Comparison of ENCODE assay signal across 19 cellular contexts in genomic region chr7:90180649-90181048, GRCh38. TPM values are rescaled to one million over a fixed set of nuclear protein-coding genes. Genes with fewer than 3 reads are reported as not detected.
A peak's percentile ranks its signal among the peaks of the same experiment; 100 is the strongest.
DNase-seq lines count a peak whose midpoint lies in the region; TF ChIP-seq lines count a peak whose summit lies in the region.
"Had no signal": no experiment of that assay in that cellular context is flagged by ENCODE, and none has a peak within 500 bp of the region (broad histone marks: within the 10 kb centered on the region; RNA-seq: fewer than 3 reads in every experiment).

No MANE protein-coding gene starts in this region.

- H3K36me3 Mint-ChIP-seq in Calu3 (ENCODE audit: insufficient read depth, unreplicated experiment) = peaks cover 12% of the 10 kb centered on the region
- H3K36me3 Mint-ChIP-seq in HFFc6 (ENCODE audit: low read depth) = no peaks in the 10 kb centered on the region
- H3K36me3 Mint-ChIP-seq: IgD-negative memory B cell had no signal

- no peaks in the 10 kb centered on the region for H3K9me3 Mint-ChIP-seq in Calu3 (ENCODE audit: low read depth, unreplicated experiment)
- peaks cover 5% of the 10 kb centered on the region; the same call in 1 of the 2 replicates for H3K9me3 Mint-ChIP-seq in HFFc6

- H3K27ac ChIP-seq in VCaP = peak overlapping the region; percentile 84
- H3K27ac ChIP-seq: BLaER1 treated with 17β-estradiol and CSF1 and Interleukin-3, amounts not matched to agents 10 nM and 100 nM; coronary artery; heart right ventricle had no signal

- no peak overlapping the region for H3K4me3 ChIP-seq in fibroblast of pulmonary artery (replicated peaks; ENCODE audit: low read depth, low read length)
- H3K4me3 ChIP-seq: BLaER1 treated with 17β-estradiol and CSF1 and Interleukin-3, amounts not matched to agents 10 nM and 100 nM; coronary artery; HAP-1; heart right ventricle had no signal

- H3K27ac Mint-ChIP-seq in Calu3 (ENCODE audit: unreplicated experiment) (peak overlapping the region; percentile 95), HFFc6 (peak overlapping the region; percentile 90; the same call in 1 of the 2 replicates)

- H3K27me3 Mint-ChIP-seq in Calu3 (ENCODE audit: unreplicated experiment) (no peaks in the 10 kb centered on the region), HFFc6 (ENCODE audit: insufficient read depth) (no peaks in the 10 kb centered on the region)
- H3K27me3 Mint-ChIP-seq: IgD-negative memory B cell had no signal

- DNase-seq in Calu3 (no peak), HFFc6 (no peak), fibroblast of pulmonary artery (ENCODE audit: low read depth) (peak; percentile 53), T1000 (lab: John Stamatoyannopoulos, UW) (no peak), HuH-7 (ENCODE audit: low spot score) (no peak), NCI-H524 treated with DMSO at 0.1 percent for 48 hours (lab: John Stamatoyannopoulos, UW) (no peak)
- DNase-seq in stimulated activated CD4-positive, alpha-beta T cell treated with anti-CD3 and anti-CD28 coated beads, Interleukin-15, amount 100 ng/mL, for 24 hours = no peak
- DNase-seq: activated CD4-positive, alpha-beta T cell treated with anti-CD3 and anti-CD28 coated beads for 1 hour; activated T-cell treated with anti-CD3 and anti-CD28 coated beads, Interleukin-2, amount 50 U/mL, for 1 hour; amniotic stem cell; heart right ventricle; NCI-H1417 treated with DMSO at 0.1 percent for 48 hours; NCI-H2227 treated with DMSO at 0.1 percent for 48 hours had no signal

- CTCF ChIA-PET in Calu3 (lab: Charles Lee) = no interaction called here

- H3K4me3 Mint-ChIP-seq in Calu3 (ENCODE audit: low read depth, unreplicated experiment) = no peak overlapping the region
- no peak overlapping the region for H3K4me3 Mint-ChIP-seq in HFFc6
- H3K4me3 Mint-ChIP-seq: IgD-negative memory B cell had no signal

- intact Hi-C loops in Calu3 (cut with micrococcal nuclease; ENCODE audit: unreplicated experiment) = loop anchor here (2.0 kb wide), 2 partner anchors 32 to 56 kb away; no protein-coding TSS in a partner anchor

- no peak for TF ChIP-seq CTCF in Calu3 (IDR thresholded peaks at IDR 0.05; ENCODE audit: unreplicated experiment)
- no peak for TF ChIP-seq CTCF in HFFc6 (IDR thresholded peaks at IDR 0.05)
- TF ChIP-seq CTCF in VCaP (conservative IDR thresholded peaks at IDR 0.05) = no peak
- no peak for TF ChIP-seq CTCF in fibroblast of pulmonary artery (IDR thresholded peaks at IDR 0.05; ENCODE audit: low read length, missing control alignments)

- H3K4me1 Mint-ChIP-seq in Calu3 (ENCODE audit: low read depth, unreplicated experiment) (peaks cover 18% of the 10 kb centered on the region), HFFc6 (ENCODE audit: low read depth) (peaks cover 49% of the 10 kb centered on the region)

- no TSS peak for BruUV-seq in Calu3 (replicated peaks; lab: Mats Ljungman, UMichigan)

RNA-seq across cellular contexts. Expression of gene STEAP1, which starts 26.4 kb away (rescaled TPM):
- 41.5 and 41.8 TPM in 2 replicates for total RNA-seq in Calu3 (2022)
- total RNA-seq in HFFc6 (2021; fragmentation: NEBNext Ultra II Directional; extraction: Animal tissue kit (Norgen Biotek cat#: 25700)) = 10 to 100 TPM; 19.6 to 67.4 (median 65.7) TPM
- total RNA-seq: osteocyte had no signal

RNA-seq across cellular contexts. Expression of gene STEAP2, which starts 30.9 kb away (rescaled TPM):
- 38.5 and 38.7 TPM in 2 replicates for total RNA-seq in Calu3 (2022)
- total RNA-seq in HFFc6 (2021; fragmentation: NEBNext Ultra II Directional; extraction: Animal tissue kit (Norgen Biotek cat#: 25700)) = 10 to 100 TPM; 11.0 to 18.1 (median 14.9) TPM
- total RNA-seq: osteocyte had no signal
